In genomic region chr11:94449029-94449428, GRCh38 we compare ENCODE assay signal across 19 cellular contexts. TPM values are rescaled to one million over a fixed set of nuclear protein-coding genes. Genes with fewer than 3 reads are reported as not detected.
"Had no signal": no experiment of that assay in that cellular context is flagged by ENCODE, and none has a peak within 500 bp of the region (broad histone marks: within the 10 kb centered on the region; RNA-seq: fewer than 3 reads in every experiment).

No MANE protein-coding gene starts in this region.

- H3K27ac Mint-ChIP-seq: natural killer cell, T-cell had no signal

- H3K4me1 Mint-ChIP-seq: T-cell had no signal

- H3K9me3 Mint-ChIP-seq: natural killer cell had no signal

- ATAC-seq: natural killer cell, T-cell had no signal

- H3K4me3 Mint-ChIP-seq: natural killer cell, T-cell had no signal

- H3K4me3 ChIP-seq: cardiac muscle cell, esophagus muscularis mucosa, heart right ventricle, left lung, right atrium auricular region, skin epidermis, tibial artery had no signal

- DNase-seq: activated CD4-positive, alpha-beta T cell treated with anti-CD3 and anti-CD28 coated beads, Interleukin-2, amount 50 U/mL, for 48 hours; activated naive CD4-positive, alpha-beta T cell treated with anti-CD3 and anti-CD28 coated beads, Interleukin-2, amount 50 U/mL, for 16 hours; activated T-cell treated with anti-CD3 and anti-CD28 coated beads, Interleukin-2, amount 50 U/mL, for 1 hour; heart right ventricle; islet precursor cell; left lung; mesendoderm; natural killer cell; nucleus accumbens; stimulated activated CD4-positive, alpha-beta T cell treated with anti-CD3 and anti-CD28 coated beads, Interleukin-4, amount 100 ng/mL, for 24 hours; stimulated activated naive CD4-positive, alpha-beta T cell; T-cell; T-helper 9 cell; tibial artery had no signal

- H3K9me3 ChIP-seq: esophagus muscularis mucosa, left lung, right atrium auricular region, tibial artery had no signal

- H3K27me3 ChIP-seq: cardiac muscle cell, esophagus muscularis mucosa, heart right ventricle, left lung, right atrium auricular region, tibial artery had no signal

- H3K4me1 ChIP-seq: esophagus muscularis mucosa, heart right ventricle, left lung, right atrium auricular region, tibial artery had no signal

- H3K27ac ChIP-seq: cardiac muscle cell, esophagus muscularis mucosa, heart right ventricle, left lung, right atrium auricular region, skin epidermis, tibial artery had no signal

- H3K27me3 Mint-ChIP-seq: T-cell had no signal

RNA-seq across cellular contexts. Expression of gene GPR83, which starts 47.8 kb away (rescaled TPM):
- total RNA-seq: subcutaneous adipose tissue had no signal
- polyA plus RNA-seq: cardiac muscle cell had no signal
